Comparison of ENCODE assay signal across 1 cellular context in genomic region chr1:116911779-116912469, GRCh38.
TF ChIP-seq lines count a peak whose summit lies in the region.

No MANE protein-coding gene starts in this region.

TF ChIP-seq in SK-N-SH, 30 proteins besides CTCF, POLR2A, EP300 and RAD21 (continued from another document):
- TF ChIP-seq RXRA (IDR thresholded peaks at IDR 0.05; ENCODE audit: borderline replicate concordance, low read depth) (no peak), USF2 (IDR thresholded peaks at IDR 0.05; ENCODE audit: borderline replicate concordance, low read depth, low read length) (no peak), IRF3 (IDR thresholded peaks at IDR 0.05; ENCODE audit: low read depth, low read length) (no peak), SMC3 (IDR thresholded peaks at IDR 0.05; ENCODE audit: low read depth, low read length) (no peak), USF1 (IDR thresholded peaks at IDR 0.05; ENCODE audit: borderline replicate concordance, low read depth) (no peak), YY1 (IDR thresholded peaks at IDR 0.05; ENCODE audit: low read depth) (no peak), MEF2A (IDR thresholded peaks at IDR 0.05; ENCODE audit: borderline replicate concordance, low read depth) (no peak), REST (IDR thresholded peaks at IDR 0.05; ENCODE audit: low read depth, low read length) (no peak), FOXJ3 (CRISPR knock-in tag; IDR thresholded peaks at IDR 0.05) (no peak), FOXM1 (IDR thresholded peaks at IDR 0.05; ENCODE audit: low read depth) (no peak), JUND (IDR thresholded peaks at IDR 0.05) (no peak), CHD2 (IDR thresholded peaks at IDR 0.05; ENCODE audit: low read length, partially characterized antibody) (no peak), GATA2 (CRISPR knock-in tag; IDR thresholded peaks at IDR 0.05) (no peak), MXI1 (IDR thresholded peaks at IDR 0.05; ENCODE audit: low read depth, low read length) (no peak)
TF ChIP-seq in SK-N-SH: peak in this region for 0.
